8 cellular contexts compared by ENCODE assay signal in the genomic region with DNA sequence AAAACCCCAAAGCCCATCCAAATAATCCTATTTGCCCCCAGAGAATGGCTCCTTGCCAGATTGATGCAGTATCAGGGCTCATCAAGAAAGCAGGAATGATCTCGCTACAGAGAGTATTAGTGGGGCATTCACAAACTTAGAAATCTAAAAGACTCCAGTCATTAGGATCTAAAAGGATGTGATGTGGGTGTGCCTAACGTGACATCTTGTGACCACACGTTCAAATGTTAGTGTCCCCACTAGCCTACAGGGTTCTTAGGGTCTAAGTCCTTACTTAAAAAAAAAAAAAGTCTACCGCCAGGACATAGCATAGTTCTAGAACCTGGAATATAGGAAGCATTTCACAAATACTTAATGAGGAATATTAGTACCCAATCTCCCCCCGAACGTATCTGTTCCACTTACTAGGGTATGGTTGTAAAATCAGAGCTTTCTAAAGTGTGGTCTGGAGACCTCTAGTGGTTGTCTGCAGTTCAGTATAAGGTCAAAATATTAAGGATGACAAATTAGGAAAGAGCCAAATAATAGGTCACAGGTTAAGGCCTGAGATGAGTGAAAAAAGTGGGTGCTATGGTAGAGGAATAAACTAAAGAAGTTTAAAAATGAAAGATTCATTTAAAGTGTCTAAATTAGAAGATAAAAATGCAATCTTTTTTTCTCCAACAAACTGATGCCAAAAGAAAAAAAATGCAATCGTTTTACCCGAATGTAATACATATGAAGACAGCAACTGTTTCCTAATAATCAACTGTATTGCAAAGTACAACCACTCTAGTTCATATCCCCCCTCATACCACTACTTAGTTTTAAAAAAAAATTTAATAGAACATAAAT. TPM values are rescaled to one million over a fixed set of nuclear protein-coding genes. Genes with fewer than 3 reads are reported as not detected.
DNase-seq lines count a peak whose midpoint lies in the region; ATAC-seq and TF ChIP-seq lines count a peak whose summit lies in the region.

No MANE protein-coding gene starts in this region.

- H3K36me3 ChIP-seq in lung (ENCODE audit: control insufficient read depth in 2 of 2, insufficient read depth in 2 of 2, low read length in 2 of 2): no peaks in the 10 kb centered on the region

- H3K27me3 ChIP-seq in lung (ENCODE audit: control insufficient read depth, insufficient read depth): no peaks in the 10 kb centered on the region

- TF ChIP-seq CTCF in lung (IDR thresholded peaks at IDR 0.05; ENCODE audit: control extremely low read depth, extremely low read depth): peak; percentile 41

- WGBS in lung, 2 donors: 59 to 65% methylated on average over 8 of the region's 8 CpGs

- H3K4me1 ChIP-seq in lung (ENCODE audit: control insufficient read depth in 2 of 2, insufficient read depth in 2 of 2, low read length in 2 of 2): no peaks in the 10 kb centered on the region

- H3K27ac ChIP-seq in lung (ENCODE audit: low read depth in 1 of 2, low read length in 1 of 2): no peak overlapping the region

- no peaks in the 10 kb centered on the region for H3K9me3 ChIP-seq in lung (ENCODE audit: control insufficient read depth in 2 of 2, insufficient read depth in 1 of 2, low read length in 1 of 2)

- DNase-seq in NCI-H510A treated with DMSO at 0.1 percent for 48 hours (lab: John Stamatoyannopoulos, UW): peak; percentile 12
- no peak for DNase-seq in NCI-H510A (lab: John Stamatoyannopoulos, UW)
- peak; percentile 63 for DNase-seq in NAMALWA (ENCODE audit: low spot score)
- DNase-seq in astrocyte of the hippocampus (ENCODE audit: low read depth, low spot score): peak; percentile 47
- DNase-seq in lung (ENCODE audit: low spot score): no peak
- DNase-seq in activated effector memory CD4-positive, alpha-beta T cell treated with Interleukin-2 at 50 U/mL for 16 hours: no peak
- no peak for DNase-seq in CD1c-positive myeloid dendritic cell (ENCODE audit: extremely low spot score)

- ATAC-seq in lung (ENCODE audit: insufficient read depth, low FRiP score): no peak
- no peak for ATAC-seq in HG03378 (IDR thresholded peaks at IDR 0.05; ENCODE audit: unreplicated experiment)

- no peak overlapping the region for H3K4me3 ChIP-seq in lung

RNA-seq across cellular contexts. Expression of a gene that starts 4.2 kb away (rescaled TPM):
- total RNA-seq in lung: under 1 TPM in 1 of 2 donors, not detected in 1; 0.23 TPM
- under 1 TPM in 1 of 2 donors, not detected in 1; 0.01 TPM for polyA plus RNA-seq in lung

Comparison
In these comparisons a context has a peak if more than half of its experiments do, and no peak if none do; other contexts are left out.
1. DNase-seq: peak in NCI-H510A treated with DMSO at 0.1 percent for 48 hours (single experiment), NAMALWA (single experiment) and astrocyte of the hippocampus (single experiment); none in NCI-H510A (single experiment), lung (single experiment), activated effector memory CD4-positive, alpha-beta T cell treated with Interleukin-2 at 50 U/mL for 16 hours (single experiment) and CD1c-positive myeloid dendritic cell (single experiment).